In genomic region chr6:71388068-71388744, GRCh38 we compare ENCODE assay signal across 18 cellular contexts.
DNase-seq lines count a peak whose midpoint lies in the region; ATAC-seq, FAIRE-seq and TF ChIP-seq lines count a peak whose summit lies in the region.
"Had no signal": no experiment of that assay in that cellular context is flagged by ENCODE, and none has a peak within 500 bp of the region (broad histone marks: within the 10 kb centered on the region; RNA-seq: fewer than 3 reads in every experiment).

No MANE protein-coding gene starts in this region.

- intact Hi-C loops in PC-9 (cut with micrococcal nuclease; ENCODE audit: unreplicated experiment): loop anchor here (10.0 kb wide), 1 partner anchor 217 kb away; no protein-coding TSS in a partner anchor

- no peaks in the 10 kb centered on the region for H3K9me3 Mint-ChIP-seq in nephron
- H3K9me3 Mint-ChIP-seq: activated naive CD8-positive, alpha-beta T cell treated with anti-CD3 and anti-CD28 coated beads, Interleukin-2, amount 50 U/mL, for 24 hours; dendritic cell treated with granulocyte-macrophage colony-stimulating factor and Interleukin-4, amounts not matched to agents 40 ng/mL and 50 ng/mL, for 4 days; naive B cell had no signal

- H3K4me1 ChIP-seq in PC-9 (replicated peaks; ENCODE audit: insufficient read depth): peaks cover 53% of the 10 kb centered on the region

- TF ChIP-seq CTCF in PC-9 (conservative IDR thresholded peaks at IDR 0.05) (no peak), nephron (IDR thresholded peaks at IDR 0.05; ENCODE audit: unreplicated experiment in 3 of 3) (no peak)

- ATAC-seq in GM18517 (IDR thresholded peaks at IDR 0.05; ENCODE audit: unreplicated experiment) (peak; percentile 68), HG02759 (IDR thresholded peaks at IDR 0.05; ENCODE audit: unreplicated experiment) (peak; percentile 81), HG03095 (IDR thresholded peaks at IDR 0.05; ENCODE audit: unreplicated experiment) (no peak), HG03565 (IDR thresholded peaks at IDR 0.05; ENCODE audit: unreplicated experiment) (no peak)
- ATAC-seq: activated naive CD8-positive, alpha-beta T cell treated with anti-CD3 and anti-CD28 coated beads, Interleukin-2, amount 50 U/mL, for 24 hours; stimulated activated naive CD8-positive, alpha-beta T cell treated with anti-CD3 and anti-CD28 coated beads, Interleukin-15, Interleukin-2, amounts not matched to agents 100 U/mL and 50 U/mL, for 24 hours had no signal

- CTCF ChIA-PET in PC-9 (lab: Charles Lee): no interaction called here

- peak overlapping the region in 2 of 3 experiments; percentile 76 to 78 for H3K27ac Mint-ChIP-seq in nephron
- H3K27ac Mint-ChIP-seq: activated naive CD8-positive, alpha-beta T cell treated with anti-CD3 and anti-CD28 coated beads, Interleukin-2, amount 50 U/mL, for 24 hours; dendritic cell treated with granulocyte-macrophage colony-stimulating factor and Interleukin-4, amounts not matched to agents 40 ng/mL and 50 ng/mL, for 4 days; naive B cell had no signal

- H3K4me2 ChIP-seq in PC-9: peak overlapping the region; percentile 14; the same call in 1 of the 2 replicates

- no peaks in the 10 kb centered on the region; the same call in 1 of the 2 replicates for H3K9me3 ChIP-seq in PC-9 (ENCODE audit: insufficient read depth, low read depth)
- H3K9me3 ChIP-seq: right atrium auricular region had no signal

- no peak overlapping the region for H3K4me3 ChIP-seq in PC-9
- H3K4me3 ChIP-seq: right atrium auricular region had no signal

- H3K79me2 ChIP-seq in PC-9 (ENCODE audit: low read depth): peaks cover 17% of the 10 kb centered on the region

- POLR2A ChIA-PET in PC-9 (lab: Charles Lee; ENCODE audit: unreplicated experiment): interaction anchor here (1.6 kb wide), 1 partner anchor 16 kb away, joined by 11 read pairs; no protein-coding TSS in a partner anchor

- no peaks in the 10 kb centered on the region for H3K27me3 Mint-ChIP-seq in nephron (ENCODE audit: low read depth)

- H3K4me1 Mint-ChIP-seq in nephron: peaks cover 49% of the 10 kb centered on the region
- H3K4me1 Mint-ChIP-seq: activated naive CD8-positive, alpha-beta T cell treated with anti-CD3 and anti-CD28 coated beads, Interleukin-2, amount 50 U/mL, for 24 hours had no signal

- no peak overlapping the region for H3K4me3 Mint-ChIP-seq in nephron
- H3K4me3 Mint-ChIP-seq: activated naive CD8-positive, alpha-beta T cell treated with anti-CD3 and anti-CD28 coated beads, Interleukin-2, amount 50 U/mL, for 24 hours; dendritic cell treated with granulocyte-macrophage colony-stimulating factor and Interleukin-4, amounts not matched to agents 40 ng/mL and 50 ng/mL, for 4 days; naive B cell had no signal

- no peak overlapping the region for H2AFZ ChIP-seq in PC-9

- DNase-seq in PC-9 (peak; percentile 22 to 62), GM19239 (ENCODE audit: insufficient read length, low spot score) (no peak), T-helper 9 cell (no peak)
- DNase-seq: activated CD8-positive, alpha-beta memory T cell treated with anti-CD3 and anti-CD28 coated beads, Interleukin-2, amount 50 U/mL, for 4 hours; activated naive CD8-positive, alpha-beta T cell treated with anti-CD3 and anti-CD28 coated beads, Interleukin-2, amount 50 U/mL, for 24 hours; C1 segment of cervical spinal cord; naive B cell; NCI-H1436 treated with DMSO at 0.1 percent for 48 hours; stimulated activated CD4-positive, alpha-beta T cell treated with anti-CD3 and anti-CD28 coated beads, Interleukin-4, amount 100 ng/mL, for 24 hours; stimulated activated naive CD8-positive, alpha-beta T cell treated with anti-CD3 and anti-CD28 coated beads, Interleukin-15, Interleukin-2, amounts not matched to agents 100 U/mL and 50 U/mL, for 24 hours had no signal

- H3K9me2 ChIP-seq in PC-9 (ENCODE audit: insufficient read depth): no peaks in the 10 kb centered on the region

- FAIRE-seq in GM19239 (lab: Jason Lieb, UNC): no peak
- FAIRE-seq: islet of Langerhans had no signal

- peaks cover 42% of the 10 kb centered on the region for H3K36me3 Mint-ChIP-seq in nephron (ENCODE audit: low read depth)
- H3K36me3 Mint-ChIP-seq: naive B cell had no signal

- H3K27ac ChIP-seq in PC-9: peak overlapping the region; percentile 80
- H3K27ac ChIP-seq: right atrium auricular region had no signal

- no TSS peak for BruUV-seq in PC-9 (replicated peaks; lab: Mats Ljungman, UMichigan)

- H4K20me1 ChIP-seq in PC-9 (ENCODE audit: insufficient read depth): no peaks in the 10 kb centered on the region

- H3F3A ChIP-seq in PC-9 (ENCODE audit: insufficient read depth, low read depth): peaks cover 16% of the 10 kb centered on the region; the same call in 1 of the 2 replicates

- no peaks in the 10 kb centered on the region for H3K27me3 ChIP-seq in PC-9 (ENCODE audit: insufficient read depth, low read depth)
- H3K27me3 ChIP-seq: right atrium auricular region had no signal

- peaks cover 38% of the 10 kb centered on the region for H3K36me3 ChIP-seq in PC-9 (ENCODE audit: low read depth)
- H3K36me3 ChIP-seq: right atrium auricular region had no signal

Comparison
In these comparisons a context has a peak if more than half of its experiments do, and no peak if none do; other contexts are left out.
1. ATAC-seq: peak in GM18517 (single experiment) and HG02759 (single experiment); none in HG03095 (single experiment) and HG03565 (single experiment).
2. DNase-seq: peak in PC-9 (2 of 2); none in GM19239 (single experiment) and T-helper 9 cell (single experiment).